In genomic region chr11:47819743-47820142, GRCh38 we compare ENCODE assay signal across 18 cellular contexts. TPM values are rescaled to one million over a fixed set of nuclear protein-coding genes. Genes with fewer than 3 reads are reported as not detected.
A peak's percentile ranks its signal among the peaks of the same experiment; 100 is the strongest.
DNase-seq lines count a peak whose midpoint lies in the region; ATAC-seq, FAIRE-seq and TF ChIP-seq lines count a peak whose summit lies in the region.
"Had no signal": no experiment of that assay in that cellular context is flagged by ENCODE, and none has a peak within 500 bp of the region (broad histone marks: within the 10 kb centered on the region; RNA-seq: fewer than 3 reads in every experiment).

No MANE protein-coding gene starts in this region.

- DNase-seq in activated T-cell treated with anti-CD3 and anti-CD28 coated beads, Interleukin-2, amount 50 U/mL, for 24 hours: no peak
- no peak for DNase-seq in activated T-cell treated with anti-CD3 and anti-CD28 coated beads, Interleukin-2, amount 50 U/mL, for 4 hours
- DNase-seq in stimulated activated naive CD8-positive, alpha-beta T cell treated with anti-CD3 and anti-CD28 coated beads, Interleukin-15, amount 100 ng/mL, for 72 hours: no peak
- no peak for DNase-seq in K562 (ENCODE audit: extremely low read depth in 1 of 4, low spot score in 3 of 4)
- no peak for DNase-seq in central memory CD4-positive, alpha-beta T cell
- DNase-seq: ACHN; Caco-2; CD4-positive, alpha-beta T cell; HFFc6 had no signal

- H3K79me2 ChIP-seq in K562 (ENCODE audit: control insufficient read depth, insufficient read depth, low read length): peaks cover 3% of the 10 kb centered on the region; the same call in 1 of the 3 replicates

- no peaks in the 10 kb centered on the region for H3K4me1 ChIP-seq in K562 (replicated peaks in 1 of 2; ENCODE audit: control insufficient read depth in 2 of 2, insufficient read depth in 2 of 2, low read length in 2 of 2)
- H3K4me1 ChIP-seq: Caco-2, HAP-1 had no signal

- no peak overlapping the region for H3K27ac ChIP-seq in K562 (ENCODE audit: extremely low read depth, low read depth, low read length)
- H3K27ac ChIP-seq: C4-2B had no signal

- no peak overlapping the region for H3K9ac ChIP-seq in K562 (ENCODE audit: insufficient read depth in 1 of 2, low read depth in 2 of 2, low read length in 2 of 2)

- CTCF ChIA-PET in K562 (lab: Yijun Ruan, JAX; ENCODE audit: low intra/inter-chr PET ratio): no interaction called here

- no peak overlapping the region for H2AFZ ChIP-seq in K562 (ENCODE audit: low read depth, low read length)

- no peaks in the 10 kb centered on the region for H4K20me1 ChIP-seq in K562 (replicated peaks; ENCODE audit: control insufficient read depth, insufficient read depth, low read length)

- TF ChIP-seq EP300 in K562 (IDR thresholded peaks at IDR 0.05; ENCODE audit: low read length): no peak

- BruUV-seq in K562 (replicated peaks; lab: Mats Ljungman, UMichigan): no TSS peak

- H3K9me1 ChIP-seq in K562 (ENCODE audit: control insufficient read depth, insufficient read depth, low read length): no peaks in the 10 kb centered on the region

- in situ Hi-C loops in K562 (cut with MboI): no loop called here

- FAIRE-seq in K562 (lab: Jason Lieb, UNC): no peak
- FAIRE-seq: A204.1, D721Med, G401.6, GM12891, GM19239 had no signal

- intact Hi-C loops in K562 (cut with micrococcal nuclease): no loop called here

- H3K9me3 Mint-ChIP-seq in activated T-cell treated with anti-CD3 and anti-CD28 coated beads, Interleukin-2, amount 50 U/mL, for 24 hours: no peaks in the 10 kb centered on the region
- no peaks in the 10 kb centered on the region for H3K9me3 Mint-ChIP-seq in activated T-cell treated with anti-CD3 and anti-CD28 coated beads, Interleukin-2, amount 50 U/mL, for 4 hours
- H3K9me3 Mint-ChIP-seq in stimulated activated naive CD8-positive, alpha-beta T cell treated with anti-CD3 and anti-CD28 coated beads, Interleukin-15, Interleukin-2, amounts not matched to agents 100 ng/mL and 50 ng/mL, for 24 hours: no peaks in the 10 kb centered on the region
- H3K9me3 Mint-ChIP-seq in stimulated activated naive CD8-positive, alpha-beta T cell treated with anti-CD3 and anti-CD28 coated beads, Interleukin-15, amount 100 ng/mL, for 72 hours: no peaks in the 10 kb centered on the region
- H3K9me3 Mint-ChIP-seq: HFFc6 had no signal

- no peaks in the 10 kb centered on the region for H3K27me3 ChIP-seq in K562 (ENCODE audit: control insufficient read depth in 2 of 2, insufficient read depth in 2 of 2, low read length in 2 of 2)

- H3K4me3 Mint-ChIP-seq in activated T-cell treated with anti-CD3 and anti-CD28 coated beads, Interleukin-2, amount 50 U/mL, for 24 hours: no peak overlapping the region
- no peak overlapping the region for H3K4me3 Mint-ChIP-seq in activated T-cell treated with anti-CD3 and anti-CD28 coated beads, Interleukin-2, amount 50 U/mL, for 4 hours
- no peak overlapping the region for H3K4me3 Mint-ChIP-seq in stimulated activated naive CD8-positive, alpha-beta T cell treated with anti-CD3 and anti-CD28 coated beads, Interleukin-15, Interleukin-2, amounts not matched to agents 100 ng/mL and 50 ng/mL, for 24 hours
- no peak overlapping the region for H3K4me3 Mint-ChIP-seq in stimulated activated naive CD8-positive, alpha-beta T cell treated with anti-CD3 and anti-CD28 coated beads, Interleukin-15, amount 100 ng/mL, for 72 hours
- H3K4me3 Mint-ChIP-seq: CD4-positive, alpha-beta T cell; HFFc6 had no signal

- POLR2A ChIA-PET in K562 (lab: Yijun Ruan, JAX): no interaction called here

- no peaks in the 10 kb centered on the region for H3K4me1 Mint-ChIP-seq in activated T-cell treated with anti-CD3 and anti-CD28 coated beads, Interleukin-2, amount 50 U/mL, for 24 hours (ENCODE audit: low read depth)
- H3K4me1 Mint-ChIP-seq in activated T-cell treated with anti-CD3 and anti-CD28 coated beads, Interleukin-2, amount 50 U/mL, for 4 hours (ENCODE audit: low read depth): no peaks in the 10 kb centered on the region
- H3K4me1 Mint-ChIP-seq in stimulated activated naive CD8-positive, alpha-beta T cell treated with anti-CD3 and anti-CD28 coated beads, Interleukin-15, Interleukin-2, amounts not matched to agents 100 ng/mL and 50 ng/mL, for 24 hours (ENCODE audit: low read depth): no peaks in the 10 kb centered on the region
- no peaks in the 10 kb centered on the region for H3K4me1 Mint-ChIP-seq in stimulated activated naive CD8-positive, alpha-beta T cell treated with anti-CD3 and anti-CD28 coated beads, Interleukin-15, amount 100 ng/mL, for 72 hours

- H3K4me2 ChIP-seq in K562 (ENCODE audit: insufficient read depth, low read length): no peak overlapping the region

- H3K27me3 Mint-ChIP-seq in activated T-cell treated with anti-CD3 and anti-CD28 coated beads, Interleukin-2, amount 50 U/mL, for 24 hours: no peaks in the 10 kb centered on the region
- H3K27me3 Mint-ChIP-seq in activated T-cell treated with anti-CD3 and anti-CD28 coated beads, Interleukin-2, amount 50 U/mL, for 4 hours (ENCODE audit: low read depth): no peaks in the 10 kb centered on the region
- no peaks in the 10 kb centered on the region for H3K27me3 Mint-ChIP-seq in stimulated activated naive CD8-positive, alpha-beta T cell treated with anti-CD3 and anti-CD28 coated beads, Interleukin-15, Interleukin-2, amounts not matched to agents 100 ng/mL and 50 ng/mL, for 24 hours
- no peaks in the 10 kb centered on the region for H3K27me3 Mint-ChIP-seq in stimulated activated naive CD8-positive, alpha-beta T cell treated with anti-CD3 and anti-CD28 coated beads, Interleukin-15, amount 100 ng/mL, for 72 hours
- H3K27me3 Mint-ChIP-seq: CD4-positive, alpha-beta T cell had no signal

- H3K4me3 ChIP-seq in K562: no peak overlapping the region
- H3K4me3 ChIP-seq: HAP-1 had no signal

- peaks cover 73% of the 10 kb centered on the region for H3K36me3 ChIP-seq in K562 (ENCODE audit: control insufficient read depth, insufficient read depth, low read length)

- ATAC-seq in activated T-cell treated with anti-CD3 and anti-CD28 coated beads, Interleukin-2, amount 50 U/mL, for 4 hours: no peak
- no peak for ATAC-seq in stimulated activated naive CD8-positive, alpha-beta T cell treated with anti-CD3 and anti-CD28 coated beads, Interleukin-15, amount 100 ng/mL, for 72 hours
- ATAC-seq in K562: no peak
- no peak for ATAC-seq in HG03565 (IDR thresholded peaks at IDR 0.05; ENCODE audit: unreplicated experiment)

- TF ChIP-seq POLR2A in K562 (conservative IDR thresholded peaks at IDR 0.05): no peak

- TF ChIP-seq RAD21 in K562 (CRISPR knock-in tag; conservative IDR thresholded peaks at IDR 0.05 in 1 of 2, IDR thresholded peaks at IDR 0.05 in 1 of 2): no peak

- H3K36me3 Mint-ChIP-seq in activated T-cell treated with anti-CD3 and anti-CD28 coated beads, Interleukin-2, amount 50 U/mL, for 24 hours (ENCODE audit: low read depth): peaks cover 88% of the 10 kb centered on the region
- peaks cover 46% of the 10 kb centered on the region for H3K36me3 Mint-ChIP-seq in activated T-cell treated with anti-CD3 and anti-CD28 coated beads, Interleukin-2, amount 50 U/mL, for 4 hours (ENCODE audit: insufficient read depth)
- peaks cover 71% of the 10 kb centered on the region for H3K36me3 Mint-ChIP-seq in stimulated activated naive CD8-positive, alpha-beta T cell treated with anti-CD3 and anti-CD28 coated beads, Interleukin-15, Interleukin-2, amounts not matched to agents 100 ng/mL and 50 ng/mL, for 24 hours (ENCODE audit: low read depth)

- no peak for TF ChIP-seq CTCF in K562 (IDR thresholded peaks at IDR 0.05 in 2 of 3, conservative IDR thresholded peaks at IDR 0.05 in 1 of 3; ENCODE audit: insufficient read depth in 2 of 3, low read depth in 1 of 3, low read length in 3 of 3)

- H3K9me3 ChIP-seq in K562 (replicated peaks; ENCODE audit: control insufficient read depth, insufficient read depth, low read depth, low read length): no peaks in the 10 kb centered on the region
- H3K9me3 ChIP-seq: Caco-2, HAP-1 had no signal

- peak overlapping the region; percentile 18 for H3K27ac Mint-ChIP-seq in activated T-cell treated with anti-CD3 and anti-CD28 coated beads, Interleukin-2, amount 50 U/mL, for 24 hours
- peak overlapping the region; percentile 53 for H3K27ac Mint-ChIP-seq in stimulated activated naive CD8-positive, alpha-beta T cell treated with anti-CD3 and anti-CD28 coated beads, Interleukin-15, Interleukin-2, amounts not matched to agents 100 ng/mL and 50 ng/mL, for 24 hours
- no peak overlapping the region for H3K27ac Mint-ChIP-seq in stimulated activated naive CD8-positive, alpha-beta T cell treated with anti-CD3 and anti-CD28 coated beads, Interleukin-15, amount 100 ng/mL, for 72 hours
- H3K27ac Mint-ChIP-seq: CD4-positive, alpha-beta T cell; HFFc6 had no signal

RNA-seq across cellular contexts. Expression of gene NUP160, which starts 28.4 kb away (rescaled TPM):
- 10 to 100 TPM; 76.6 to 86.7 (median 80.4) TPM for total RNA-seq in activated T-cell treated with anti-CD3 and anti-CD28 coated beads, Interleukin-2, amount 50 U/mL, for 4 hours
- 208 and 361 TPM in 2 replicates for total RNA-seq in K562 (2011; cell fraction: chromatin; rRNA removed; ENCODE audit: low replicate concordance)
- 99.7 and 113 TPM in 2 replicates for total RNA-seq in K562 (2011; cell fraction: nucleolus; rRNA removed)
- 163 and 198 TPM in 2 replicates for total RNA-seq in K562 (2011; cell fraction: nucleoplasm; rRNA removed)
- 41.5 and 47.1 TPM in 2 replicates for total RNA-seq in K562 (2014; rRNA removed)
- 77.4 and 89.6 TPM in 2 replicates for total RNA-seq in K562 (2014; rRNA removed; fragmentation: Illumina TruSeq; extraction: Trizol)
- 61.5 and 65.0 TPM in 2 replicates for total RNA-seq in K562 (2015; rRNA removed; fragmentation: Illumina TruSeq; extraction: Trizol)
- total RNA-seq in K562 (2021): 77.8 and 81.0 TPM in 2 replicates
- polyA plus RNA-seq in K562 (2011; rRNA removed): 82.7 and 112 TPM in 2 replicates
- 41.7 and 61.1 TPM in 2 replicates for polyA plus RNA-seq in K562 (2011; cell fraction: cytosol; rRNA removed)
- 59.8 and 68.8 TPM in 2 replicates for polyA plus RNA-seq in K562 (2011; cell fraction: nucleus; rRNA removed)
- polyA plus RNA-seq in K562 (2012): 39.9 and 56.4 TPM in 2 replicates
- polyA plus RNA-seq in K562 (2014; fragmentation: Illumina TruSeq; extraction: Trizol): 73.7 and 74.2 TPM in 2 replicates
- 10 to 100 TPM; 44.5 to 60.2 TPM for polyA plus RNA-seq in K562 (2014; fragmentation: Nextera tagmentation; extraction: Ambion mirVana)
- 53.0 and 54.3 TPM in 2 replicates for polyA plus RNA-seq in K562 (2014; rRNA removed)
- 238 and 272 TPM in 2 replicates for polyA minus RNA-seq in K562 (2011; rRNA and poly(A)+ RNA removed)
- polyA minus RNA-seq in K562 (2011; cell fraction: cytosol; rRNA and poly(A)+ RNA removed): 72.9 and 106 TPM in 2 replicates
- 46.6 and 77.9 TPM in 2 replicates for polyA minus RNA-seq in K562 (2011; cell fraction: nucleus; rRNA and poly(A)+ RNA removed)

RNA-seq across cellular contexts. Expression of gene FNBP4, which starts 52.6 kb away (rescaled TPM):
- 100 to 1,000 TPM; 113 to 129 (median 121) TPM for total RNA-seq in activated T-cell treated with anti-CD3 and anti-CD28 coated beads, Interleukin-2, amount 50 U/mL, for 4 hours
- total RNA-seq in K562 (2011; cell fraction: chromatin; rRNA removed; ENCODE audit: low replicate concordance): 294 and 680 TPM in 2 replicates
- total RNA-seq in K562 (2011; cell fraction: nucleolus; rRNA removed): 160 and 203 TPM in 2 replicates
- total RNA-seq in K562 (2011; cell fraction: nucleoplasm; rRNA removed): 241 and 259 TPM in 2 replicates
- total RNA-seq in K562 (2014; rRNA removed) (71.0 and 73.6 TPM in 2 replicates), K562 (2014; rRNA removed; fragmentation: Illumina TruSeq; extraction: Trizol) (75.5 and 90.3 TPM in 2 replicates), K562 (2015; rRNA removed; fragmentation: Illumina TruSeq; extraction: Trizol) (87.9 and 93.4 TPM in 2 replicates), K562 (2021) (76.9 and 80.3 TPM in 2 replicates)
- polyA plus RNA-seq in K562 (2011; rRNA removed) (101 and 126 TPM in 2 replicates), K562 (2014; fragmentation: Illumina TruSeq; extraction: Trizol) (95.1 and 104 TPM in 2 replicates), K562 (2014; fragmentation: Nextera tagmentation; extraction: Ambion mirVana) (10 to 100 TPM; 11.5 to 14.5 TPM), K562 (2014; rRNA removed) (78.6 and 111 TPM in 2 replicates)
- polyA plus RNA-seq in K562 (2011; cell fraction: cytosol; rRNA removed): 66.1 and 69.3 TPM in 2 replicates
- polyA plus RNA-seq in K562 (2011; cell fraction: nucleus; rRNA removed): 375 and 390 TPM in 2 replicates
- polyA plus RNA-seq in K562 (2012): 38.3 and 49.9 TPM in 2 replicates
- 96.7 and 101 TPM in 2 replicates for polyA minus RNA-seq in K562 (2011; rRNA and poly(A)+ RNA removed)
- polyA minus RNA-seq in K562 (2011; cell fraction: cytosol; rRNA and poly(A)+ RNA removed): 39.9 and 65.5 TPM in 2 replicates
- 154 and 214 TPM in 2 replicates for polyA minus RNA-seq in K562 (2011; cell fraction: nucleus; rRNA and poly(A)+ RNA removed)

Comparison
In these comparisons a context has a peak if more than half of its experiments do, and no peak if none do; other contexts are left out.
1. H3K27ac Mint-ChIP-seq: peak in activated T-cell treated with anti-CD3 and anti-CD28 coated beads, Interleukin-2, amount 50 U/mL, for 24 hours (single experiment) and stimulated activated naive CD8-positive, alpha-beta T cell treated with anti-CD3 and anti-CD28 coated beads, Interleukin-15, Interleukin-2, amounts not matched to agents 100 ng/mL and 50 ng/mL, for 24 hours (single experiment); none in stimulated activated naive CD8-positive, alpha-beta T cell treated with anti-CD3 and anti-CD28 coated beads, Interleukin-15, amount 100 ng/mL, for 72 hours (0 of 2).